Comparison of ENCODE assay signal across 27 cellular contexts in the genomic region with DNA sequence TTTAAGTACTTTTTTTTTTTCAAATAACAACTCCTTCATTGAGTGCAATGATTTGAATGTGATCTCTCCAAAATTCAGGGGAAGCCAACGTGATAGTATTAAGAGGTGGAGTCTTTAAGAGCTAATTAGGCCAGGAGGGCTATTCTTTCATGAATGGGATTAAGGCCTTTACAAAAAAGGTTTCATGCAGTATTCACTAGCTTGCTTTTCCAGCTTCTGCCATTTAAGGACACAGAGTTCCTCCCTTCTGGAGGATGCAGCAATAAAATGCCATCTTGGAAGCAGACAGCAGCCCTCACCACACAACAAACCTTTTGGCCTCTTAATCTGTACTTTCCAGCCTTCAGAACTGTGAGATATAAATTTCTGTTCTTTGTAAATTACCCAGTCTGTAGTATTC.
"Had no signal": no experiment of that assay in that cellular context is flagged by ENCODE, and none has a peak within 500 bp of the region (broad histone marks: within the 10 kb centered on the region; RNA-seq: fewer than 3 reads in every experiment).

No MANE protein-coding gene starts in this region.

- H3K9me3 ChIP-seq: ascending aorta, SJCRH30 had no signal

- H3K4me3 Mint-ChIP-seq: activated CD4-positive, alpha-beta T cell treated with anti-CD3 and anti-CD28 coated beads, Interleukin-2, amount 10 ng/mL, durations not matched to agents 24 days and 14 days; activated CD8-positive, alpha-beta T cell treated with anti-CD3 and anti-CD28 coated beads for 36 hours; activated naive CD4-positive, alpha-beta T cell treated with anti-CD3 and anti-CD28 coated beads, Interleukin-2, amount 50 U/mL, for 24 hours; activated naive CD8-positive, alpha-beta T cell treated with anti-CD3 and anti-CD28 coated beads, Interleukin-2, amount 10 ng/mL, durations not matched to agents 7 days and 5 days; activated T-cell treated with anti-CD3 and anti-CD28 coated beads, Interleukin-2, amount 50 U/mL, for 72 hours; central memory CD8-positive, alpha-beta T cell had no signal

- H3K27ac ChIP-seq: ascending aorta, cardiac muscle cell, SJCRH30, SK-N-MC had no signal

- H3K27me3 ChIP-seq: ascending aorta, cardiac muscle cell, SJCRH30 had no signal

- H3K9me3 Mint-ChIP-seq: activated CD4-positive, alpha-beta T cell treated with anti-CD3 and anti-CD28 coated beads, Interleukin-2, amount 10 ng/mL, durations not matched to agents 24 days and 14 days; activated naive CD4-positive, alpha-beta T cell treated with anti-CD3 and anti-CD28 coated beads, Interleukin-2, amount 50 U/mL, for 24 hours had no signal

- H3K27ac Mint-ChIP-seq: activated CD4-positive, alpha-beta T cell treated with anti-CD3 and anti-CD28 coated beads, Interleukin-2, amount 10 ng/mL, durations not matched to agents 24 days and 14 days; activated CD8-positive, alpha-beta T cell treated with anti-CD3 and anti-CD28 coated beads for 36 hours; activated naive CD4-positive, alpha-beta T cell treated with anti-CD3 and anti-CD28 coated beads, Interleukin-2, amount 50 U/mL, for 24 hours; activated naive CD8-positive, alpha-beta T cell treated with anti-CD3 and anti-CD28 coated beads, Interleukin-2, amount 10 ng/mL, durations not matched to agents 7 days and 5 days; activated T-cell treated with anti-CD3 and anti-CD28 coated beads, Interleukin-2, amount 50 U/mL, for 72 hours; activated T-helper 2 cell treated with anti-CD3 and anti-CD28 coated beads, Interferon-gamma antibody, Interleukin-2, Interleukin-4, amounts not matched to agents 10 μg/mL and 5 μg/mL and 100 μg/mL, durations not matched to agents 14 hours and 24 hours and 36 hours had no signal

- H3K4me1 Mint-ChIP-seq: activated CD4-positive, alpha-beta T cell treated with anti-CD3 and anti-CD28 coated beads, Interleukin-2, amount 10 ng/mL, durations not matched to agents 24 days and 14 days; activated naive CD4-positive, alpha-beta T cell treated with anti-CD3 and anti-CD28 coated beads, Interleukin-2, amount 50 U/mL, for 24 hours; activated naive CD8-positive, alpha-beta T cell treated with anti-CD3 and anti-CD28 coated beads, Interleukin-2, amount 10 ng/mL, durations not matched to agents 7 days and 5 days; central memory CD8-positive, alpha-beta T cell had no signal

- H3K36me3 Mint-ChIP-seq: activated naive CD4-positive, alpha-beta T cell treated with anti-CD3 and anti-CD28 coated beads, Interleukin-2, amount 50 U/mL, for 24 hours; activated naive CD8-positive, alpha-beta T cell treated with anti-CD3 and anti-CD28 coated beads, Interleukin-2, amount 10 ng/mL, durations not matched to agents 7 days and 5 days had no signal

- H3K27me3 Mint-ChIP-seq: activated CD4-positive, alpha-beta T cell treated with anti-CD3 and anti-CD28 coated beads, Interleukin-2, amount 10 ng/mL, durations not matched to agents 24 days and 14 days; activated CD8-positive, alpha-beta T cell treated with anti-CD3 and anti-CD28 coated beads for 36 hours; activated naive CD4-positive, alpha-beta T cell treated with anti-CD3 and anti-CD28 coated beads, Interleukin-2, amount 50 U/mL, for 24 hours; activated naive CD8-positive, alpha-beta T cell treated with anti-CD3 and anti-CD28 coated beads, Interleukin-2, amount 10 ng/mL, durations not matched to agents 7 days and 5 days; central memory CD8-positive, alpha-beta T cell had no signal

- DNase-seq: activated CD4-positive, alpha-beta T cell treated with anti-CD3 and anti-CD28 coated beads, Interleukin-2, amount 10 ng/mL, durations not matched to agents 24 days and 14 days; activated CD4-positive, alpha-beta T cell treated with anti-CD3 and anti-CD28 coated beads, Interleukin-2, amount 50 U/mL, for 4 hours; activated CD8-positive, alpha-beta T cell treated with anti-CD3 and anti-CD28 coated beads for 36 hours; activated gamma-delta T cell; activated naive CD4-positive, alpha-beta T cell treated with Interleukin-2 at 50 U/mL for 16 hours; activated naive CD8-positive, alpha-beta T cell treated with anti-CD3 and anti-CD28 coated beads, Interleukin-2, amount 10 ng/mL, durations not matched to agents 7 days and 5 days; activated T-cell treated with anti-CD3 and anti-CD28 coated beads, Interleukin-2, amount 50 U/mL, for 1 hour; activated T-cell treated with anti-CD3 and anti-CD28 coated beads, Interleukin-2, amount 50 U/mL, for 72 hours; amygdala; NCI-H1105; NCI-H1417 treated with DMSO at 0.1 percent for 48 hours; NCI-H1694; NCI-H1930; NCI-H2081 treated with DMSO at 0.1 percent for 48 hours; NCI-H2171; NCI-H510A; NCI-H526; NCI-H774; SHP77; SJCRH30; T1000 had no signal

- H3K4me3 ChIP-seq: ascending aorta, cardiac muscle cell, SJCRH30, SK-N-MC had no signal

- H3K4me1 ChIP-seq: ascending aorta, SJCRH30 had no signal

- H3K36me3 ChIP-seq: ascending aorta, cardiac muscle cell, SJCRH30 had no signal
